In the genomic region with DNA sequence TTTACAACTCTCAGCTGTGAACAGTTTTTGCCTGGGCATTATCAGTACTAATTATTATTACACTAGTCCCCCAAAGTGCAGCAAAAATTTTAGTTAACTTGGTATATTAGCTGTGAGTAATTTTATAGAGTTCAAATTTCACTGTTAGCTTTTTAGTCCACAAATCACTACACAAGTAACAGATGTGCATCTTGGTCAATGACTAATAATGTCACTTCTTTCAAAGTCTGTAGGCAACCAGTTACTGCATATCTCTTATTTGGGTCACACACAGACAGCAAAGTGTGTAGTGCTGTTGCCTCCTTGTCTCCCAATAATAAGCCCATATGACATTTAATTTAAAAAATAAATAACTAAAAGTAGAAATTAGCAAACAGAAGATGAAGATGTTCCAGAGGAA, we compare ENCODE assay signal across 24 cellular contexts.
DNase-seq lines count a peak whose midpoint lies in the region; ATAC-seq, FAIRE-seq and TF ChIP-seq lines count a peak whose summit lies in the region.
"Had no signal": no experiment of that assay in that cellular context is flagged by ENCODE, and none has a peak within 500 bp of the region (broad histone marks: within the 10 kb centered on the region; RNA-seq: fewer than 3 reads in every experiment).

No MANE protein-coding gene starts in this region.

- H2BK12ac ChIP-seq in mesenchymal stem cell (ENCODE audit: low read length in 2 of 2) = no peak overlapping the region

- no peaks in the 10 kb centered on the region for H3K79me2 ChIP-seq in PC-3 (ENCODE audit: low read length)
- no peaks in the 10 kb centered on the region for H3K79me2 ChIP-seq in fibroblast of lung (ENCODE audit: control insufficient read depth, insufficient read depth, low read length)

- TF ChIP-seq CTCF in PC-3 (conservative IDR thresholded peaks at IDR 0.05; ENCODE audit: low read depth, low read length) = no peak
- no peak for TF ChIP-seq CTCF in fibroblast of lung (conservative IDR thresholded peaks at IDR 0.05 in 1 of 2, IDR thresholded peaks at IDR 0.05 in 1 of 2; ENCODE audit: low read depth in 1 of 2, low read length in 2 of 2)
- no peak for TF ChIP-seq CTCF in BE2C (IDR thresholded peaks at IDR 0.05; ENCODE audit: low read depth, low read length)
- no peak for TF ChIP-seq CTCF in kidney (IDR thresholded peaks at IDR 0.05; ENCODE audit: borderline replicate concordance, extremely low read depth, insufficient read depth)

- H4K91ac ChIP-seq in mesenchymal stem cell (ENCODE audit: low read length) = no peak overlapping the region

- H3K79me1 ChIP-seq in mesenchymal stem cell (replicated peaks; ENCODE audit: low read length, poor library complexity, severe bottlenecking) = no peaks in the 10 kb centered on the region

- H3K9ac ChIP-seq in PC-3 (ENCODE audit: low read length) (no peak overlapping the region), fibroblast of lung (ENCODE audit: insufficient read depth, low read length) (no peak overlapping the region), mesenchymal stem cell (ENCODE audit: low read length) (no peak overlapping the region), kidney (ENCODE audit: low read length in 2 of 2) (no peak overlapping the region)
- H3K9ac ChIP-seq: SK-N-SH had no signal

- no peaks in the 10 kb centered on the region for H3K9me2 ChIP-seq in PC-3 (replicated peaks; ENCODE audit: low read length)
- H3K9me2 ChIP-seq: SK-N-SH had no signal

- no peak overlapping the region for H2BK15ac ChIP-seq in mesenchymal stem cell (ENCODE audit: low read depth, poor library complexity, severe bottlenecking)

- no peak for TF ChIP-seq POLR2A in erythroblast (IDR thresholded peaks at IDR 0.05; ENCODE audit: low read length)

- H2AFZ ChIP-seq in PC-3 (ENCODE audit: low read length) (no peak overlapping the region), fibroblast of lung (ENCODE audit: low read length) (no peak overlapping the region), mesenchymal stem cell (ENCODE audit: low read depth, low read length) (no peak overlapping the region)

- H3K27me3 ChIP-seq in PC-3 (ENCODE audit: low read length) (no peaks in the 10 kb centered on the region), fibroblast of lung (ENCODE audit: control insufficient read depth, insufficient read depth, low read length) (no peaks in the 10 kb centered on the region), mesenchymal stem cell (ENCODE audit: control insufficient read depth in 1 of 2, insufficient read depth in 1 of 2, low read length in 2 of 2) (no peaks in the 10 kb centered on the region), BE2C (no peaks in the 10 kb centered on the region)

- H4K8ac ChIP-seq in mesenchymal stem cell (ENCODE audit: low read length) = no peak overlapping the region

- H4K20me1 ChIP-seq in PC-3 (ENCODE audit: low read length) (no peaks in the 10 kb centered on the region), fibroblast of lung (ENCODE audit: control insufficient read depth, extremely low read depth, insufficient read depth, low read length) (no peaks in the 10 kb centered on the region)

- DNase-seq in AG08395 (ENCODE audit: low spot score) (peak; percentile 4), PC-3 (peak; percentile 50), fibroblast of lung (ENCODE audit: low read depth in 2 of 2) (peak; percentile 11 to 21), mesenchymal stem cell (no peak), BE2C (no peak), kidney (no peak), erythroblast (lab: John Stamatoyannopoulos, UW) (no peak)
- DNase-seq: CD4-positive, CD25-positive, alpha-beta regulatory T cell; COR-L47; DMS 273 treated with DMSO at 0.1 percent for 48 hours; DND-41; GDM1; MV-4-11; NCI-H1694 treated with DMSO at 0.1 percent for 48 hours; NCI-H748 treated with DMSO at 0.1 percent for 48 hours; OCI-M1; RPMI8226; SHP77 treated with DMSO at 0.1 percent for 48 hours; SK-N-SH had no signal

- no peak overlapping the region for H3K23ac ChIP-seq in mesenchymal stem cell (ENCODE audit: low read length in 2 of 2)

- H3K4me2 ChIP-seq in PC-3 (ENCODE audit: low read length) (no peak overlapping the region), fibroblast of lung (ENCODE audit: extremely low read depth, insufficient read depth, low read length) (no peak overlapping the region), mesenchymal stem cell (ENCODE audit: low read length, poor library complexity, severe bottlenecking) (no peak overlapping the region)
- H3K4me2 ChIP-seq: SK-N-SH had no signal

- no peak overlapping the region for H2BK5ac ChIP-seq in mesenchymal stem cell (ENCODE audit: low read depth, low read length, poor library complexity, severe bottlenecking)

- H3K14ac ChIP-seq in mesenchymal stem cell (ENCODE audit: low read length in 2 of 2) = no peak overlapping the region

- no peaks in the 10 kb centered on the region for H3F3A ChIP-seq in PC-3 (ENCODE audit: low read length, unreplicated experiment)

- CTCF ChIA-PET in PC-3 (lab: Charles Lee) = interaction anchor here (0.7 kb wide), 1 partner anchor 625 kb away, joined by 4 read pairs; no protein-coding TSS in a partner anchor

- ATAC-seq in HG02610 (IDR thresholded peaks at IDR 0.05; ENCODE audit: unreplicated experiment) (peak; percentile 72), PC-3 (peak; percentile 90)
- ATAC-seq: K562 had no signal

- no peak overlapping the region for H2BK120ac ChIP-seq in mesenchymal stem cell (ENCODE audit: low read depth, low read length)

- no peaks in the 10 kb centered on the region for H3K36me3 ChIP-seq in PC-3 (ENCODE audit: low read depth, low read length)
- no peaks in the 10 kb centered on the region for H3K36me3 ChIP-seq in fibroblast of lung (ENCODE audit: control insufficient read depth, insufficient read depth, low read length)
- H3K36me3 ChIP-seq in mesenchymal stem cell (ENCODE audit: control insufficient read depth in 1 of 2, insufficient read depth in 2 of 2, low read depth in 1 of 2, low read length in 2 of 2) = peaks cover 0 to 5% of the 10 kb centered on the region in 2 experiments
- no peaks in the 10 kb centered on the region; the same call in 1 of the 2 replicates for H3K36me3 ChIP-seq in BE2C
- H3K36me3 ChIP-seq in kidney (ENCODE audit: control insufficient read depth in 1 of 2, insufficient read depth in 2 of 2, low read length in 2 of 2) = no peaks in the 10 kb centered on the region

- POLR2A ChIA-PET in PC-3 (lab: Charles Lee; ENCODE audit: unreplicated experiment) = interaction anchor here (0.6 kb wide), 1 partner anchor 115 kb away, joined by 4 read pairs; no protein-coding TSS in a partner anchor

- BruUV-seq in PC-3 (replicated peaks; lab: Mats Ljungman, UMichigan) = no TSS peak

- intact Hi-C loops in PC-3 (cut with micrococcal nuclease) (no loop called here), kidney (cut with DNase I) (no loop called here)

- H3K9me3 ChIP-seq in PC-3 (ENCODE audit: low read length) (no peaks in the 10 kb centered on the region), fibroblast of lung (ENCODE audit: control insufficient read depth, insufficient read depth, low read depth, low read length) (no peaks in the 10 kb centered on the region), mesenchymal stem cell (ENCODE audit: control insufficient read depth, low read length) (no peaks in the 10 kb centered on the region), BE2C (no peaks in the 10 kb centered on the region), kidney (ENCODE audit: control insufficient read depth in 1 of 2, low read length in 2 of 2) (no peaks in the 10 kb centered on the region)
- H3K9me3 ChIP-seq: SK-N-SH had no signal

- H2AK5ac ChIP-seq in mesenchymal stem cell (ENCODE audit: low read length, severe bottlenecking) = no peak overlapping the region

- H3K4ac ChIP-seq in mesenchymal stem cell (ENCODE audit: low read depth in 1 of 2, low read length in 2 of 2) = no peak overlapping the region

- FAIRE-seq in kidney (lab: Jason Lieb, UNC) = no peak
- FAIRE-seq: GM19239, H1, K562 had no signal

- no peak overlapping the region for H3K18ac ChIP-seq in mesenchymal stem cell (ENCODE audit: low read depth in 1 of 2, low read length in 2 of 2)

- H3K4me1 ChIP-seq in PC-3 (ENCODE audit: insufficient read depth, low read length) = peaks cover 17% of the 10 kb centered on the region
- H3K4me1 ChIP-seq in fibroblast of lung (ENCODE audit: control insufficient read depth, extremely low read depth, insufficient read depth, low read length) = no peaks in the 10 kb centered on the region
- no peaks in the 10 kb centered on the region for H3K4me1 ChIP-seq in mesenchymal stem cell (ENCODE audit: control insufficient read depth, insufficient read depth, low read depth, low read length)
- H3K4me1 ChIP-seq in BE2C = peaks cover 5% of the 10 kb centered on the region; the same call in 1 of the 2 replicates
- H3K4me1 ChIP-seq in kidney (ENCODE audit: control insufficient read depth in 1 of 2, insufficient read depth in 1 of 2, low read depth in 1 of 2, low read length in 2 of 2) = no peaks in the 10 kb centered on the region

- H3K27ac ChIP-seq in PC-3 (ENCODE audit: low read length) = no peak overlapping the region
- no peak overlapping the region for H3K27ac ChIP-seq in fibroblast of lung (ENCODE audit: insufficient read depth, low read length)
- no peak overlapping the region for H3K27ac ChIP-seq in mesenchymal stem cell (ENCODE audit: low read length, poor library complexity, severe bottlenecking)
- H3K27ac ChIP-seq in kidney (ENCODE audit: low read depth in 2 of 2, low read length in 2 of 2) = no peak overlapping the region
- H3K27ac ChIP-seq: 22Rv1 had no signal

- H3K4me3 ChIP-seq in PC-3 (ENCODE audit: low read length) (no peak overlapping the region), fibroblast of lung (replicated peaks in 1 of 4; ENCODE audit: control extremely low read depth in 1 of 4, insufficient read depth in 1 of 4, low read depth in 3 of 4, low read length in 4 of 4) (no peak overlapping the region), mesenchymal stem cell (ENCODE audit: insufficient read depth in 1 of 2, low read depth in 1 of 2, low read length in 2 of 2) (no peak overlapping the region), BE2C (ENCODE audit: low read depth, low read length) (no peak overlapping the region), kidney (ENCODE audit: low read length in 2 of 2) (no peak overlapping the region)
- H3K4me3 ChIP-seq: K562 had no signal

Comparison
In these comparisons a context has a peak if more than half of its experiments do, and no peak if none do; other contexts are left out.
1. DNase-seq: peak in AG08395 (single experiment), PC-3 (single experiment) and fibroblast of lung (2 of 2); none in mesenchymal stem cell (single experiment), BE2C (single experiment), kidney (single experiment) and erythroblast (0 of 2).